Comparison of ENCODE assay signal across 28 cellular contexts in the genomic region with DNA sequence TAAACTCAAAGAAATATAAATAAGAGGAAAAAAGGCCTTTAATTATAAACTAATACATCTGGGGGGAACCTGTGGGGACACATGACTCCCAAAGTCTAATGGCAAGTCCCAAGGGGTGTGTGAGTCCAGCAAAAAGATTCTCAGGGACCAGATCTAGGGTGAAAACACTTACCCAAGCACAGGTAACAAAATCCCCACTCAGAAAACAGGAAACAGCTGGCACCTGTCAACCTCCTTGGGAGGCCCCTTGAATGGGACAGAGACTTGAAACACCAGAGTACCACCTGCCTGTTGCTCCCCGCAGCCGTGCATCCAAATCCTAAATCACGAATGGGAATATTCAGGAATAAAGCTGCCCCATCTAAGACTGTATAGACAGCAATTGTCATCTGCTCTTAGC.
"Had no signal": no experiment of that assay in that cellular context is flagged by ENCODE, and none has a peak within 500 bp of the region (broad histone marks: within the 10 kb centered on the region; RNA-seq: fewer than 3 reads in every experiment).

No MANE protein-coding gene starts in this region.

- H3K4me1 Mint-ChIP-seq: activated naive CD4-positive, alpha-beta T cell treated with anti-CD3 and anti-CD28 coated beads, Interleukin-2, amount 50 U/mL, for 24 hours had no signal

- H3K4me1 ChIP-seq: breast epithelium, colonic mucosa, SJCRH30 had no signal

- H3K9ac ChIP-seq: SK-N-SH had no signal

- H3K27ac Mint-ChIP-seq: activated CD8-positive, alpha-beta T cell treated with anti-CD3 and anti-CD28 coated beads for 36 hours; activated naive CD4-positive, alpha-beta T cell treated with anti-CD3 and anti-CD28 coated beads, Interleukin-2, amount 50 U/mL, for 24 hours; activated T-helper 1 cell treated with anti-CD3 and anti-CD28 coated beads, Interleukin-12 subunit alpha, Interleukin-12 subunit beta, Interleukin-2, Interleukin-4 antibody, amounts not matched to agents 30 ng/mL and 10 ng/mL and 1 ng/mL, durations not matched to agents 14 hours and 24 hours and 36 hours; T-helper 2 cell treated with Interferon-gamma antibody and Interleukin-4, amounts not matched to agents 5 μg/mL and 100 μg/mL, for 36 hours had no signal

- H3K27me3 ChIP-seq: breast epithelium, colonic mucosa, SJCRH30 had no signal

- H3K36me3 Mint-ChIP-seq: activated naive CD4-positive, alpha-beta T cell treated with anti-CD3 and anti-CD28 coated beads, Interleukin-2, amount 50 U/mL, for 24 hours had no signal

- H3K27ac ChIP-seq: breast epithelium, colonic mucosa, SJCRH30 had no signal

- H3K4me2 ChIP-seq: SK-N-SH had no signal

- ATAC-seq: activated CD4-positive, CD25-positive, alpha-beta regulatory T cell treated with anti-CD3 and anti-CD28 coated beads, Interleukin-2, amount 50 U/mL, for 24 hours; activated CD8-positive, alpha-beta T cell treated with anti-CD3 and anti-CD28 coated beads for 36 hours; K562; Panc1; Right ventricle myocardium inferior had no signal

- H3K36me3 ChIP-seq: breast epithelium, colonic mucosa, SJCRH30 had no signal

- H3K9me3 Mint-ChIP-seq: activated CD8-positive, alpha-beta T cell treated with anti-CD3 and anti-CD28 coated beads for 36 hours; activated naive CD4-positive, alpha-beta T cell treated with anti-CD3 and anti-CD28 coated beads, Interleukin-2, amount 50 U/mL, for 24 hours; activated T-helper 1 cell treated with anti-CD3 and anti-CD28 coated beads, Interleukin-12 subunit alpha, Interleukin-12 subunit beta, Interleukin-2, Interleukin-4 antibody, amounts not matched to agents 30 ng/mL and 10 ng/mL and 1 ng/mL, durations not matched to agents 14 hours and 24 hours and 36 hours had no signal

- H3K4me3 Mint-ChIP-seq: activated CD8-positive, alpha-beta T cell treated with anti-CD3 and anti-CD28 coated beads for 36 hours; activated naive CD4-positive, alpha-beta T cell treated with anti-CD3 and anti-CD28 coated beads, Interleukin-2, amount 50 U/mL, for 24 hours; activated T-helper 1 cell treated with anti-CD3 and anti-CD28 coated beads, Interleukin-12 subunit alpha, Interleukin-12 subunit beta, Interleukin-2, Interleukin-4 antibody, amounts not matched to agents 30 ng/mL and 10 ng/mL and 1 ng/mL, durations not matched to agents 14 hours and 24 hours and 36 hours; T-helper 2 cell treated with Interferon-gamma antibody and Interleukin-4, amounts not matched to agents 5 μg/mL and 100 μg/mL, for 36 hours had no signal

- H3K27me3 Mint-ChIP-seq: activated CD8-positive, alpha-beta T cell treated with anti-CD3 and anti-CD28 coated beads for 36 hours had no signal

- H3K9me3 ChIP-seq: breast epithelium, colonic mucosa, SJCRH30, SK-N-SH had no signal

- H3K4me3 ChIP-seq: breast epithelium, colonic mucosa, K562, SJCRH30 had no signal

- DNase-seq: activated CD4-positive, alpha-beta T cell treated with anti-CD3 and anti-CD28 coated beads for 4 hours; activated CD8-positive, alpha-beta memory T cell treated with anti-CD3 and anti-CD28 coated beads, Interleukin-2, amount 50 U/mL, for 4 hours; activated CD8-positive, alpha-beta T cell treated with anti-CD3 and anti-CD28 coated beads for 36 hours; activated effector memory CD4-positive, alpha-beta T cell treated with Interleukin-2 at 50 U/mL for 16 hours; activated naive CD4-positive, alpha-beta T cell; aorta; caudate nucleus; colonic mucosa; Karpas-422; NCI-H1105 treated with DMSO at 0.1 percent for 48 hours; NCI-H146; NCI-H187 treated with DMSO at 0.1 percent for 48 hours; NCI-H446 treated with DMSO at 0.1 percent for 48 hours; NCI-H774; NK-92 treated with Interleukin-12 subunit alpha and Interleukin-12 subunit beta, amount 100 ng/mL, for 24 hours; OCI-M1; RPMI8226; SK-N-SH; SW 1271 had no signal
